In genomic region chr10:69351589-69351988, GRCh38 we compare ENCODE assay signal across 26 cellular contexts.
DNase-seq lines count a peak whose midpoint lies in the region; ATAC-seq, FAIRE-seq and TF ChIP-seq lines count a peak whose summit lies in the region.
"Had no signal": no experiment of that assay in that cellular context is flagged by ENCODE, and none has a peak within 500 bp of the region (broad histone marks: within the 10 kb centered on the region; RNA-seq: fewer than 3 reads in every experiment).

No MANE protein-coding gene starts in this region.

- CTCF ChIA-PET in A549 (lab: Yijun Ruan, JAX) = interaction anchor here (0.9 to 1.2 kb wide), 4 partner anchors 31 to 110 kb away, joined by 3 to 7 read pairs (median 3); no protein-coding TSS in a partner anchor

- no peaks in the 10 kb centered on the region for H3K9me3 Mint-ChIP-seq in HFFc6
- H3K9me3 Mint-ChIP-seq in astrocyte (ENCODE audit: unreplicated experiment) = no peaks in the 10 kb centered on the region
- H3K9me3 Mint-ChIP-seq: CD4-positive, alpha-beta T cell had no signal

- H3K9ac ChIP-seq in astrocyte (ENCODE audit: low read length) (no peak overlapping the region), fibroblast of lung (ENCODE audit: insufficient read depth, low read length) (no peak overlapping the region)
- H3K9ac ChIP-seq: BLaER1 treated with 17β-estradiol and CSF1 and Interleukin-3, amounts not matched to agents 10 nM and 100 nM had no signal

- DNase-seq in A549 (ENCODE audit: low read depth in 1 of 2, low spot score in 1 of 2) = no peak
- no peak for DNase-seq in HFFc6
- no peak for DNase-seq in astrocyte (ENCODE audit: low read depth)
- DNase-seq in fibroblast of lung (ENCODE audit: low read depth in 2 of 2) = no peak
- no peak for DNase-seq in HUDEP-2 (lab: John Stamatoyannopoulos, UW; ENCODE audit: unreplicated experiment in 76 of 76)
- DNase-seq in T-helper 1 cell = no peak
- DNase-seq: AML-193; CD4-positive, alpha-beta T cell; DMS 273 treated with DMSO at 0.1 percent for 48 hours; DMS79 treated with DMSO at 0.1 percent for 48 hours; KBM-7; MV-4-11; NCI-H1105; NCI-H1436 treated with DMSO at 0.1 percent for 48 hours; NCI-H187 treated with DMSO at 0.1 percent for 48 hours; NCI-H2107; NCI-H524 treated with DMSO at 0.1 percent for 48 hours; NCI-H774; RPMI8226; SHP77 treated with DMSO at 0.1 percent for 48 hours had no signal

- H3K4me3 ChIP-seq in A549 = no peak overlapping the region
- H3K4me3 ChIP-seq in astrocyte (ENCODE audit: insufficient read depth, low read depth, low read length) = no peak overlapping the region
- no peak overlapping the region for H3K4me3 ChIP-seq in fibroblast of lung (replicated peaks in 1 of 4; ENCODE audit: control extremely low read depth in 1 of 4, insufficient read depth in 1 of 4, low read depth in 3 of 4, low read length in 4 of 4)
- H3K4me3 ChIP-seq: BLaER1 treated with 17β-estradiol and CSF1 and Interleukin-3, amounts not matched to agents 10 nM and 100 nM had no signal

- H3K36me3 Mint-ChIP-seq in HFFc6 (ENCODE audit: low read depth) (peaks cover 35% of the 10 kb centered on the region), astrocyte (ENCODE audit: low read depth, unreplicated experiment) (peaks cover 25% of the 10 kb centered on the region)

- no peak overlapping the region for H2AFZ ChIP-seq in astrocyte (ENCODE audit: low read depth, low read length)
- no peak overlapping the region for H2AFZ ChIP-seq in fibroblast of lung (ENCODE audit: low read length)

- H4K20me1 ChIP-seq in astrocyte (ENCODE audit: insufficient read depth, low read length) = peaks cover 4% of the 10 kb centered on the region
- H4K20me1 ChIP-seq in fibroblast of lung (ENCODE audit: control insufficient read depth, extremely low read depth, insufficient read depth, low read length) = no peaks in the 10 kb centered on the region

- no peak for TF ChIP-seq RAD21 in A549 (conservative IDR thresholded peaks at IDR 0.05 in 1 of 2, IDR thresholded peaks at IDR 0.05 in 1 of 2)

- no peak for TF ChIP-seq EP300 in A549 (IDR thresholded peaks at IDR 0.05)

- H3K27ac Mint-ChIP-seq in HFFc6 (peak overlapping the region; percentile 95), astrocyte (ENCODE audit: unreplicated experiment) (no peak overlapping the region)

- H3K4me2 ChIP-seq in A549 (no peak overlapping the region), astrocyte (ENCODE audit: low read length) (no peak overlapping the region), fibroblast of lung (ENCODE audit: extremely low read depth, insufficient read depth, low read length) (no peak overlapping the region)

- ATAC-seq in A549 = no peak
- no peak for ATAC-seq in SK-N-SH treated with all-trans-retinoic acid at 6 μM for 48 hours

- WGBS in A549 (ENCODE audit: missing lambda C conversion rate) = 98% methylated on average over 4 of the region's 4 CpGs

- FAIRE-seq in A549 (lab: Jason Lieb, UNC) = no peak
- FAIRE-seq in astrocyte (lab: Jason Lieb, UNC) = no peak
- FAIRE-seq: GM12892, GM19239, H54 had no signal

- H3K9me3 ChIP-seq in A549 = no peaks in the 10 kb centered on the region
- no peaks in the 10 kb centered on the region for H3K9me3 ChIP-seq in astrocyte (ENCODE audit: insufficient read depth, low read depth, low read length)
- H3K9me3 ChIP-seq in fibroblast of lung (ENCODE audit: control insufficient read depth, insufficient read depth, low read depth, low read length) = no peaks in the 10 kb centered on the region

- POLR2A ChIA-PET in A549 (lab: Yijun Ruan, JAX) = no interaction called here

- peaks cover 77% of the 10 kb centered on the region for H3K4me1 Mint-ChIP-seq in HFFc6 (ENCODE audit: low read depth)
- H3K4me1 Mint-ChIP-seq in astrocyte (ENCODE audit: low read depth, unreplicated experiment) = peaks cover 16% of the 10 kb centered on the region

- H3K4me3 Mint-ChIP-seq in HFFc6 = peak overlapping the region; percentile 24; the same call in 1 of the 2 replicates
- H3K4me3 Mint-ChIP-seq in astrocyte (ENCODE audit: unreplicated experiment) = no peak overlapping the region
- H3K4me3 Mint-ChIP-seq: CD4-positive, alpha-beta T cell had no signal

- H3K27me3 ChIP-seq in astrocyte (ENCODE audit: insufficient read depth, low read length) (no peaks in the 10 kb centered on the region), fibroblast of lung (ENCODE audit: control insufficient read depth, insufficient read depth, low read length) (no peaks in the 10 kb centered on the region)
- H3K27me3 ChIP-seq: BLaER1 treated with 17β-estradiol and CSF1 and Interleukin-3, amounts not matched to agents 10 nM and 100 nM had no signal

- peaks cover 39% of the 10 kb centered on the region for H3K4me1 ChIP-seq in A549
- peaks cover 37% of the 10 kb centered on the region for H3K4me1 ChIP-seq in astrocyte (ENCODE audit: insufficient read depth, low read length)
- H3K4me1 ChIP-seq in fibroblast of lung (ENCODE audit: control insufficient read depth, extremely low read depth, insufficient read depth, low read length) = peaks cover 25% of the 10 kb centered on the region

- H3K27me3 Mint-ChIP-seq in HFFc6 (ENCODE audit: insufficient read depth) = peaks cover 4% of the 10 kb centered on the region
- no peaks in the 10 kb centered on the region for H3K27me3 Mint-ChIP-seq in astrocyte (ENCODE audit: low read depth, unreplicated experiment)
- H3K27me3 Mint-ChIP-seq: CD4-positive, alpha-beta T cell had no signal

- TF ChIP-seq POLR2A in A549 (IDR thresholded peaks at IDR 0.05; ENCODE audit: low read length) = no peak

- TF ChIP-seq CTCF in A549 (IDR thresholded peaks at IDR 0.05) (no peak), HFFc6 (IDR thresholded peaks at IDR 0.05) (no peak), astrocyte (IDR thresholded peaks at IDR 0.05; ENCODE audit: insufficient read depth, low read depth, low read length) (no peak), fibroblast of lung (conservative IDR thresholded peaks at IDR 0.05 in 1 of 2, IDR thresholded peaks at IDR 0.05 in 1 of 2; ENCODE audit: low read depth in 1 of 2, low read length in 2 of 2) (no peak)

- H3K36me3 ChIP-seq in astrocyte (ENCODE audit: insufficient read depth, low read length) (no peaks in the 10 kb centered on the region), fibroblast of lung (ENCODE audit: control insufficient read depth, insufficient read depth, low read length) (no peaks in the 10 kb centered on the region)

- H3K79me2 ChIP-seq in astrocyte (ENCODE audit: insufficient read depth, low read length) (peaks cover 44% of the 10 kb centered on the region), fibroblast of lung (ENCODE audit: control insufficient read depth, insufficient read depth, low read length) (peaks cover 28% of the 10 kb centered on the region)

- H3K27ac ChIP-seq in A549 (peak overlapping the region in 1 of 2 experiments; percentile 41; a peak in 1 of 6 replicates), astrocyte (ENCODE audit: low read depth, low read length) (peak overlapping the region; percentile 85), fibroblast of lung (ENCODE audit: insufficient read depth, low read length) (peak overlapping the region; percentile 56)
- H3K27ac ChIP-seq: BLaER1 treated with 17β-estradiol and CSF1 and Interleukin-3, amounts not matched to agents 10 nM and 100 nM; HL-60 had no signal

TF ChIP-seq in A549, 52 proteins besides CTCF, POLR2A, EP300 and RAD21:
- TF ChIP-seq PBX3 (IDR thresholded peaks at IDR 0.05) (no peak), ZSCAN20 (CRISPR knock-in tag; IDR thresholded peaks at IDR 0.05) (no peak), NPAS2 (CRISPR knock-in tag; IDR thresholded peaks at IDR 0.05; ENCODE audit: borderline replicate concordance) (no peak), RARB (CRISPR knock-in tag; IDR thresholded peaks at IDR 0.05) (no peak), ZNF302 (CRISPR knock-in tag; IDR thresholded peaks at IDR 0.05) (no peak), KDM1A (IDR thresholded peaks at IDR 0.05; ENCODE audit: low read depth) (peak; percentile 58; the same call in 1 of the 2 replicates)
TF ChIP-seq in A549: peak in this region for 1.

TF ChIP-seq in SK-N-SH treated with all-trans-retinoic acid at 6 μM for 48 hours, 23 proteins besides CTCF, POLR2A, EP300 and RAD21:
- no peak for TF ChIP-seq SNAI2 (CRISPR knock-in tag; IDR thresholded peaks at IDR 0.05)
